ENCODE assay signal across 21 cellular contexts in genomic region chr12:45669762-45670161, GRCh38. TPM values are rescaled to one million over a fixed set of nuclear protein-coding genes. Genes with fewer than 3 reads are reported as not detected.
A peak's percentile ranks its signal among the peaks of the same experiment; 100 is the strongest.
DNase-seq lines count a peak whose midpoint lies in the region; ATAC-seq and TF ChIP-seq lines count a peak whose summit lies in the region.
"Had no signal": no experiment of that assay in that cellular context is flagged by ENCODE, and none has a peak within 500 bp of the region (broad histone marks: within the 10 kb centered on the region; RNA-seq: fewer than 3 reads in every experiment).

No MANE protein-coding gene starts in this region.

- peak overlapping the region; percentile 23 for H3K4me3 Mint-ChIP-seq in activated CD8-positive, alpha-beta memory T cell treated with anti-CD3 and anti-CD28 coated beads, Interleukin-2, amount 10 ng/mL, durations not matched to agents 7 days and 5 days
- H3K4me3 Mint-ChIP-seq: dendritic cell treated with granulocyte-macrophage colony-stimulating factor and Interleukin-4, amounts not matched to agents 40 ng/mL and 50 ng/mL, for 4 days had no signal

- no peak overlapping the region for H3K27ac ChIP-seq in gastrocnemius medialis
- H3K27ac ChIP-seq in breast epithelium: no peak overlapping the region
- no peak overlapping the region for H3K27ac ChIP-seq in esophagus muscularis mucosa (replicated peaks in 1 of 4)
- H3K27ac ChIP-seq: ovary had no signal

- H3K79me2 ChIP-seq in Loucy (ENCODE audit: insufficient read depth, low read length): no peaks in the 10 kb centered on the region

- H3K27me3 ChIP-seq in Loucy (ENCODE audit: insufficient read depth, low read length, poor library complexity, severe bottlenecking) (no peaks in the 10 kb centered on the region), gastrocnemius medialis (no peaks in the 10 kb centered on the region), breast epithelium (no peaks in the 10 kb centered on the region), esophagus muscularis mucosa (no peaks in the 10 kb centered on the region)
- H3K27me3 ChIP-seq: ovary, sigmoid colon had no signal

- no peak overlapping the region; the same call in 1 of the 2 replicates for H2AFZ ChIP-seq in Loucy (ENCODE audit: low read length)

- H3K27me3 Mint-ChIP-seq in activated CD8-positive, alpha-beta memory T cell treated with anti-CD3 and anti-CD28 coated beads, Interleukin-2, amount 10 ng/mL, durations not matched to agents 7 days and 5 days: no peaks in the 10 kb centered on the region
- H3K27me3 Mint-ChIP-seq: activated naive CD8-positive, alpha-beta T cell treated with anti-CD3 and anti-CD28 coated beads, Interleukin-2, amount 50 U/mL, for 24 hours; dendritic cell treated with granulocyte-macrophage colony-stimulating factor and Interleukin-4, amounts not matched to agents 40 ng/mL and 50 ng/mL, for 4 days had no signal

- CTCF ChIA-PET in activated CD8-positive, alpha-beta memory T cell treated with anti-CD3 and anti-CD28 coated beads, Interleukin-2, amount 10 ng/mL, durations not matched to agents 7 days and 5 days (lab: Charles Lee): interaction anchor here (0.9 to 4.7 kb wide), 7 partner anchors 7 to 714 kb away, joined by 3 to 70 read pairs (median 3); partner anchors contain the start of gene ARID2

- no peak for ATAC-seq in activated CD8-positive, alpha-beta memory T cell treated with anti-CD3 and anti-CD28 coated beads, Interleukin-2, amount 10 ng/mL, durations not matched to agents 7 days and 5 days
- ATAC-seq in gastrocnemius medialis: peak; percentile 45 to 49
- ATAC-seq: HCT116 had no signal

- no peak for TF ChIP-seq EP300 in esophagus muscularis mucosa (IDR thresholded peaks at IDR 0.05)

- no peaks in the 10 kb centered on the region for H3K9me2 ChIP-seq in Loucy (replicated peaks; ENCODE audit: low read depth, low read length)

- H3K9me3 Mint-ChIP-seq in activated CD8-positive, alpha-beta memory T cell treated with anti-CD3 and anti-CD28 coated beads, Interleukin-2, amount 10 ng/mL, durations not matched to agents 7 days and 5 days (ENCODE audit: low read depth): no peaks in the 10 kb centered on the region
- H3K9me3 Mint-ChIP-seq: activated naive CD8-positive, alpha-beta T cell treated with anti-CD3 and anti-CD28 coated beads, Interleukin-2, amount 50 U/mL, for 24 hours; activated T-helper 1 cell treated with anti-CD3 and anti-CD28 coated beads, Interleukin-12 subunit alpha, Interleukin-12 subunit beta, Interleukin-2, Interleukin-4 antibody, amounts not matched to agents 30 ng/mL and 10 ng/mL and 1 ng/mL, durations not matched to agents 14 hours and 24 hours and 36 hours; dendritic cell treated with granulocyte-macrophage colony-stimulating factor and Interleukin-4, amounts not matched to agents 40 ng/mL and 50 ng/mL, for 4 days had no signal

- H3K4me1 ChIP-seq in Loucy (ENCODE audit: insufficient read depth, low read length, poor library complexity, severe bottlenecking) (peaks cover 33% of the 10 kb centered on the region), gastrocnemius medialis (peaks cover 24 to 29% of the 10 kb centered on the region in 2 donors), breast epithelium (no peaks in the 10 kb centered on the region), esophagus muscularis mucosa (peaks cover 11 to 44% (median 39%) of the 10 kb centered on the region in 4 donors)

- H3K36me3 ChIP-seq in Loucy (ENCODE audit: insufficient read depth, low read length): no peaks in the 10 kb centered on the region
- no peaks in the 10 kb centered on the region for H3K36me3 ChIP-seq in gastrocnemius medialis
- H3K36me3 ChIP-seq in breast epithelium: no peaks in the 10 kb centered on the region
- no peaks in the 10 kb centered on the region for H3K36me3 ChIP-seq in esophagus muscularis mucosa
- H3K36me3 ChIP-seq: ovary, sigmoid colon had no signal

- H3K27ac Mint-ChIP-seq in activated CD8-positive, alpha-beta memory T cell treated with anti-CD3 and anti-CD28 coated beads, Interleukin-2, amount 10 ng/mL, durations not matched to agents 7 days and 5 days: peak overlapping the region; percentile 95
- H3K27ac Mint-ChIP-seq: dendritic cell treated with granulocyte-macrophage colony-stimulating factor and Interleukin-4, amounts not matched to agents 40 ng/mL and 50 ng/mL, for 4 days had no signal

- peaks cover 14% of the 10 kb centered on the region for H3K36me3 Mint-ChIP-seq in activated CD8-positive, alpha-beta memory T cell treated with anti-CD3 and anti-CD28 coated beads, Interleukin-2, amount 10 ng/mL, durations not matched to agents 7 days and 5 days

- no peaks in the 10 kb centered on the region for H3F3A ChIP-seq in Loucy (ENCODE audit: low read depth)

- peak overlapping the region; percentile 61 for H3K4me2 ChIP-seq in Loucy (ENCODE audit: low read depth, low read length, poor library complexity, severe bottlenecking)

- no peak overlapping the region for H3K4me3 ChIP-seq in Loucy (ENCODE audit: low read length, poor library complexity, severe bottlenecking)
- H3K4me3 ChIP-seq in fibroblast of mammary gland (ENCODE audit: control insufficient read depth, low read depth, low read length): no peak overlapping the region
- H3K4me3 ChIP-seq in gastrocnemius medialis: no peak overlapping the region
- no peak overlapping the region for H3K4me3 ChIP-seq in breast epithelium
- H3K4me3 ChIP-seq in esophagus muscularis mucosa: no peak overlapping the region
- H3K4me3 ChIP-seq: ovary, sigmoid colon had no signal

- TF ChIP-seq CTCF in Loucy (conservative IDR thresholded peaks at IDR 0.05; ENCODE audit: low read length): no peak
- TF ChIP-seq CTCF in fibroblast of mammary gland (conservative IDR thresholded peaks at IDR 0.05; ENCODE audit: control insufficient read depth, insufficient read depth, low read depth, low read length): no peak
- TF ChIP-seq CTCF in gastrocnemius medialis (IDR thresholded peaks at IDR 0.05 in 4 of 5, conservative IDR thresholded peaks at IDR 0.05 in 1 of 5): no peak
- no peak for TF ChIP-seq CTCF in breast epithelium (IDR thresholded peaks at IDR 0.05)
- TF ChIP-seq CTCF in esophagus muscularis mucosa (IDR thresholded peaks at IDR 0.05): no peak

- no peaks in the 10 kb centered on the region for H4K20me1 ChIP-seq in Loucy (ENCODE audit: insufficient read depth, low read length, poor library complexity, severe bottlenecking)

- H3K4me1 Mint-ChIP-seq in activated CD8-positive, alpha-beta memory T cell treated with anti-CD3 and anti-CD28 coated beads, Interleukin-2, amount 10 ng/mL, durations not matched to agents 7 days and 5 days: peaks cover 47% of the 10 kb centered on the region

- WGBS in esophagus muscularis mucosa: 49% methylated on average over 2 of the region's 2 CpGs

- no peak for DNase-seq in activated CD8-positive, alpha-beta memory T cell treated with anti-CD3 and anti-CD28 coated beads, Interleukin-2, amount 10 ng/mL, durations not matched to agents 7 days and 5 days
- DNase-seq in activated CD8-positive, alpha-beta memory T cell treated with anti-CD3 and anti-CD28 coated beads, Interleukin-2, amount 50 U/mL, for 48 hours: no peak
- peak; percentile 45 for DNase-seq in fibroblast of mammary gland (ENCODE audit: low read depth)
- DNase-seq in gastrocnemius medialis: peak; percentile 6 to 25
- DNase-seq in breast epithelium (ENCODE audit: low spot score in 2 of 2): no peak
- no peak for DNase-seq in esophagus muscularis mucosa (ENCODE audit: extremely low spot score)
- no peak for DNase-seq in NCI-H524 (lab: John Stamatoyannopoulos, UW)
- DNase-seq: ACHN; activated CD8-positive, alpha-beta memory T cell treated with anti-CD3 and anti-CD28 coated beads for 24 hours; activated naive CD8-positive, alpha-beta T cell treated with anti-CD3 and anti-CD28 coated beads, Interleukin-2, amount 50 U/mL, for 24 hours; NCI-H1436 treated with DMSO at 0.1 percent for 48 hours; NCI-H2171 treated with DMSO at 0.1 percent for 48 hours; NCI-H748 treated with DMSO at 0.1 percent for 48 hours; ovary; sigmoid colon; stimulated activated naive CD8-positive, alpha-beta T cell treated with anti-CD3 and anti-CD28 coated beads, Interleukin-15, Interleukin-2, amounts not matched to agents 100 U/mL and 50 U/mL, for 24 hours; trophoblast cell had no signal

- TF ChIP-seq POLR2A in gastrocnemius medialis (IDR thresholded peaks at IDR 0.05) (no peak), breast epithelium (IDR thresholded peaks at IDR 0.05) (no peak), esophagus muscularis mucosa (IDR thresholded peaks at IDR 0.05; ENCODE audit: low read depth) (no peak)

- no peak overlapping the region for H3K9ac ChIP-seq in Loucy (ENCODE audit: low read depth, low read length, poor library complexity, severe bottlenecking)

- no peaks in the 10 kb centered on the region for H3K9me3 ChIP-seq in Loucy (ENCODE audit: insufficient read depth, low read depth, low read length)
- H3K9me3 ChIP-seq in gastrocnemius medialis: no peaks in the 10 kb centered on the region
- H3K9me3 ChIP-seq in breast epithelium: no peaks in the 10 kb centered on the region
- H3K9me3 ChIP-seq in esophagus muscularis mucosa: no peaks in the 10 kb centered on the region
- H3K9me3 ChIP-seq: ovary, sigmoid colon had no signal

- intact Hi-C loops in gastrocnemius medialis (cut with DNase I; ENCODE audit: low total_unique reads) (loop anchor here (2.0 to 5.0 kb wide), 2 partner anchors 21 to 58 kb away; partner anchors contain the start of gene ARID2), breast epithelium (cut with DNase I; ENCODE audit: low total_unique reads) (no loop called here), esophagus muscularis mucosa (cut with DNase I) (no loop called here)

- in situ Hi-C loops in gastrocnemius medialis (cut with MboI; ENCODE audit: low sequenced_read_pairs in 4 of 4): no loop called here

RNA-seq across cellular contexts. Expression of gene ARID2, which starts 59.7 kb away (rescaled TPM):
- total RNA-seq in activated CD8-positive, alpha-beta memory T cell treated with anti-CD3 and anti-CD28 coated beads, Interleukin-2, amount 10 ng/mL, durations not matched to agents 7 days and 5 days: 10 to 100 TPM; 38.3 to 49.6 TPM
- total RNA-seq in gastrocnemius medialis (10 to 100 TPM; 10.5 to 25.0 (median 11.7) TPM), breast epithelium (10 to 100 TPM; 31.7 to 72.7 (median 48.8) TPM), esophagus muscularis mucosa (10 to 100 TPM; 24.0 to 45.3 (median 33.0) TPM)

Comparison
In these comparisons a context has a peak if more than half of its experiments do, and no peak if none do; other contexts are left out.
1. DNase-seq: peak in fibroblast of mammary gland (single experiment) and gastrocnemius medialis (2 of 2); none in activated CD8-positive, alpha-beta memory T cell treated with anti-CD3 and anti-CD28 coated beads, Interleukin-2, amount 10 ng/mL, durations not matched to agents 7 days and 5 days (single experiment), activated CD8-positive, alpha-beta memory T cell treated with anti-CD3 and anti-CD28 coated beads, Interleukin-2, amount 50 U/mL, for 48 hours (single experiment), breast epithelium (0 of 2), esophagus muscularis mucosa (single experiment) and NCI-H524 (0 of 2).